Comparison of ENCODE assay signal across 8 cellular contexts in genomic region chr4:182917182-182918043, GRCh38. TPM values are rescaled to one million over a fixed set of nuclear protein-coding genes. Genes with fewer than 3 reads are reported as not detected.
DNase-seq lines count a peak whose midpoint lies in the region; ATAC-seq and TF ChIP-seq lines count a peak whose summit lies in the region.

TSS of gene DCTD (minus strand) at chr4:182917386. CDS start at chr4:182915568, 1,818 bp downstream.

- H3K9me3 ChIP-seq in T-helper 17 cell (ENCODE audit: control insufficient read depth, low read length, poor library complexity, severe bottlenecking) (no peaks in the 10 kb centered on the region), right atrium auricular region (no peaks in the 10 kb centered on the region), aorta (ENCODE audit: control insufficient read depth, low read length) (no peaks in the 10 kb centered on the region)

- peaks cover 2% of the 10 kb centered on the region for H3K27me3 Mint-ChIP-seq in T-helper 17 cell

- H3K27ac Mint-ChIP-seq in T-helper 17 cell, result peak within 1 kb of the TSS; percentile 91

- H3K4me1 Mint-ChIP-seq in T-helper 17 cell, result peaks cover 33% of the 10 kb centered on the region

- no peaks in the 10 kb centered on the region for H3K27me3 ChIP-seq in right atrium auricular region
- no peaks in the 10 kb centered on the region for H3K27me3 ChIP-seq in rectal smooth muscle tissue (ENCODE audit: control insufficient read depth, insufficient read depth, low read length)
- H3K27me3 ChIP-seq in aorta (ENCODE audit: control insufficient read depth in 1 of 2, insufficient read depth in 2 of 2, low read length in 1 of 2), result no peaks in the 10 kb centered on the region

- 0 to 1% methylated on average over 44 to 106 of the region's 106 CpGs for WGBS in aorta, 2 donors

- H3K36me3 ChIP-seq in right atrium auricular region (peaks cover 17% of the 10 kb centered on the region), rectal smooth muscle tissue (ENCODE audit: control insufficient read depth, insufficient read depth, low read length) (peaks cover 11% of the 10 kb centered on the region), aorta (ENCODE audit: control insufficient read depth in 1 of 2, insufficient read depth in 2 of 2, low read length in 1 of 2) (peaks cover 2% of the 10 kb centered on the region in 2 donors)

- H3K4me1 ChIP-seq in right atrium auricular region, result peaks cover 0 to 14% of the 10 kb centered on the region in 2 donors
- H3K4me1 ChIP-seq in rectal smooth muscle tissue (ENCODE audit: control insufficient read depth, insufficient read depth, low read length), result peaks cover 11% of the 10 kb centered on the region
- no peaks in the 10 kb centered on the region for H3K4me1 ChIP-seq in aorta (ENCODE audit: control insufficient read depth in 1 of 2, insufficient read depth in 2 of 2, low read length in 2 of 2)

- peak within 1 kb of the TSS; percentile 89 for H3K4me3 Mint-ChIP-seq in T-helper 17 cell

- intact Hi-C loops in aorta (cut with DNase I), result no loop called here

- ATAC-seq in GM21528 (IDR thresholded peaks at IDR 0.05; ENCODE audit: low FRiP score, unreplicated experiment) (peak; percentile 88), T-helper 17 cell (peak; percentile 78), aorta (ENCODE audit: low FRiP score) (peak; percentile 87)

- H3K27ac ChIP-seq in right atrium auricular region (peak within 1 kb of the TSS; percentile 92 to 95), rectal smooth muscle tissue (ENCODE audit: low read depth, low read length) (peak within 1 kb of the TSS; percentile 95), aorta (ENCODE audit: low read depth in 1 of 2, low read length in 2 of 2) (peak within 1 kb of the TSS; percentile 46 to 93)

- peaks cover 5% of the 10 kb centered on the region for H3K36me3 Mint-ChIP-seq in T-helper 17 cell (ENCODE audit: low read depth)

- peak in 1 of 2 donors; percentile 65 for TF ChIP-seq CTCF in right atrium auricular region (IDR thresholded peaks at IDR 0.05)

- DNase-seq in G401 (ENCODE audit: low spot score) (peak; percentile 75), T-helper 17 cell (peak; percentile 69 to 75 (median 72)), amniotic stem cell (lab: John Stamatoyannopoulos, UW) (peak; percentile 33), right atrium auricular region (ENCODE audit: low spot score) (peak; percentile 77), aorta (peak; percentile 88 to 93)
- DNase-seq in Jurkat, Clone E6-1 (ENCODE audit: low read depth, low spot score), result peak; percentile 42

- peak within 1 kb of the TSS; percentile 93 for H3K9ac ChIP-seq in rectal smooth muscle tissue (ENCODE audit: low read length)

- in situ Hi-C loops in G401 (cut with HindIII; ENCODE audit: low sequenced_read_pairs), result no loop called here

- H3K4me3 ChIP-seq in Jurkat, Clone E6-1 (ENCODE audit: low read length), result peak within 1 kb of the TSS; percentile 83
- H3K4me3 ChIP-seq in right atrium auricular region, result peak within 1 kb of the TSS; percentile 70 to 91
- peak within 1 kb of the TSS; percentile 93 for H3K4me3 ChIP-seq in rectal smooth muscle tissue (ENCODE audit: low read length)
- peak within 1 kb of the TSS; percentile 74 to 82 for H3K4me3 ChIP-seq in aorta (ENCODE audit: low read length in 2 of 2)

RNA-seq across cellular contexts. Expression of gene DCTD, which starts in this region (rescaled TPM):
- total RNA-seq in G401 (2014; rRNA removed; shearing (Covaris generic)), result 107 and 122 TPM in 2 replicates
- polyA plus RNA-seq in Jurkat, Clone E6-1 (2012; ENCODE audit: insufficient read depth, insufficient read length), result 159 TPM
- total RNA-seq in T-helper 17 cell (10 to 100 TPM; 50.4 to 55.5 TPM), right atrium auricular region (10 to 100 TPM; 25.8 to 37.5 TPM), aorta (10 to 100 TPM; 73.6 to 78.4 TPM)
- polyA plus RNA-seq in aorta, result 10 to 100 TPM; 65.1 to 72.0 TPM

Comparison
In these comparisons a context has a peak if more than half of its experiments do, and no peak if none do; other contexts are left out.
1. Peak in every context shown above with its lines: DNase-seq, ATAC-seq, H3K4me3 ChIP-seq and H3K27ac ChIP-seq.
2. DNase-seq: peak in every context shown above with its lines; median percentile 90 in aorta; 77 in right atrium auricular region; 75 in G401; 72 in T-helper 17 cell; 42 in Jurkat, Clone E6-1; 33 in amniotic stem cell.